8 cellular contexts compared by ENCODE assay signal in genomic region chr3:195909645-195910498, GRCh38. TPM values are rescaled to one million over a fixed set of nuclear protein-coding genes. Genes with fewer than 3 reads are reported as not detected.
DNase-seq lines count a peak whose midpoint lies in the region; ATAC-seq and TF ChIP-seq lines count a peak whose summit lies in the region.

No MANE protein-coding gene starts in this region.

- ATAC-seq in HG02763 (IDR thresholded peaks at IDR 0.05; ENCODE audit: unreplicated experiment) (peak; percentile 37), sciatic nerve (peak; percentile 90)

- DNase-seq in GM12864 (ENCODE audit: low read depth) (no peak), NCI-H146 treated with DMSO at 0.1 percent for 48 hours (lab: John Stamatoyannopoulos, UW; ENCODE audit: unreplicated experiment) (peak; percentile 42), T-helper 9 cell (peak; percentile 89), astrocyte of the hippocampus (ENCODE audit: low read depth, low spot score) (peak; percentile 95), hypothalamus (lab: John Stamatoyannopoulos, UW) (peak in 50 of 51 donors; percentile 47 to 93 (median 82)), sciatic nerve (ENCODE audit: low spot score) (peak; percentile 91), OCI-M2 (lab: John Stamatoyannopoulos, UW; ENCODE audit: unreplicated experiment) (no peak)

- intact Hi-C loops in sciatic nerve (cut with DNase I), result no loop called here

- H3K4me3 ChIP-seq in GM12864 (ENCODE audit: low read depth, low read length), result peak overlapping the region; percentile 27

- no peak for TF ChIP-seq CTCF in GM12864 (IDR thresholded peaks at IDR 0.05; ENCODE audit: low read depth, low read length, missing control alignments)

RNA-seq across cellular contexts. Expression of gene TNK2, which starts 1.5 kb away (rescaled TPM):
- total RNA-seq in sciatic nerve, result 72.0 TPM

Comparison
In these comparisons a context has a peak if more than half of its experiments do, and no peak if none do; other contexts are left out.
1. DNase-seq: peak in NCI-H146 treated with DMSO at 0.1 percent for 48 hours (single experiment), T-helper 9 cell (single experiment), astrocyte of the hippocampus (single experiment), hypothalamus (50 of 51) and sciatic nerve (single experiment); none in GM12864 (single experiment) and OCI-M2 (single experiment).